ENCODE assay signal across 1 cellular context in the genomic region with DNA sequence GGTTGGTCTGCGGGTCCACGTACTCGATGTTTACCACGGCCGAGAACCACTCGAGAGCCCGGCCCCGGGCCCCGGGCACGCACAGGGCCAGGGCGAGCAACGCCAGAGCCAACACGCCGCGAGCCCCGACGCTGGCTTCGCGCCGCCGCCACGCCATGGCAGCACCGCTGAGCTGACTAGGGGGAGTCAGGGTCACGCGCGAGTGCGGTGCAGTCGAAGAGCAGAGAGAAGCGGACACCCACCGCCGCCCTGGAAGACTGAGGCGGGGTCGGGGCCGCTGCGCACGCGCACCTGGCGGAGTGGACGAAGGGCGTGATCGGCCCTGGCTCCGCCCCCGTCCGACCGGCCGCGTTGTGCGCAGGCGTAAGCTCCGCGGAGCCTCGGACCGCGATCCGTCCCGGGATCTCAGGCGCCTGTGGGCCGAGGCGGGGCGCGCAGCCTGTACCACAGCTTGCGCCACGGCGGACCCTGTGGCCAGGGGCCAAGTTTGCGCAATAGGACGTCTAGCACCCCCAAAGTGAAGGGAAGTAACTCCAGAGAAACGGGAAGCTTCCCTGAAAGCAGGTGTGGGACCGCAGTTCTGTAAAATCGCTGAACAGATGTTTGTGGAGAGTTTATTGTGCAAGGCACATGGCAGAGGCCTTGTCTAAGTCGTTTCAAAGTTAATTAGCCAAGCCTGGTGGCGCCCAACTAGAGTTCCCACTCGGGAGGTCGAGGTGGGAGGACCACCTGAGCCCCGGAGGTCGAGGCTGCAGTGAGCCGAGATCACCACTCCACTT.
TF ChIP-seq lines count a peak whose summit lies in the region.

A gene with protein sequence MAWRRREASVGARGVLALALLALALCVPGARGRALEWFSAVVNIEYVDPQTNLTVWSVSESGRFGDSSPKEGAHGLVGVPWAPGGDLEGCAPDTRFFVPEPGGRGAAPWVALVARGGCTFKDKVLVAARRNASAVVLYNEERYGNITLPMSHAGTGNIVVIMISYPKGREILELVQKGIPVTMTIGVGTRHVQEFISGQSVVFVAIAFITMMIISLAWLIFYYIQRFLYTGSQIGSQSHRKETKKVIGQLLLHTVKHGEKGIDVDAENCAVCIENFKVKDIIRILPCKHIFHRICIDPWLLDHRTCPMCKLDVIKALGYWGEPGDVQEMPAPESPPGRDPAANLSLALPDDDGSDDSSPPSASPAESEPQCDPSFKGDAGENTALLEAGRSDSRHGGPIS (minus strand): TSS at position 270 of the 779 bp plus-strand sequence. CDS start 113 bp downstream, at position 157.

TF ChIP-seq in HepG2, 621 proteins besides CTCF, POLR2A, EP300 and RAD21 (continued from another document and continues in another):
- TF ChIP-seq, protein P1, sequence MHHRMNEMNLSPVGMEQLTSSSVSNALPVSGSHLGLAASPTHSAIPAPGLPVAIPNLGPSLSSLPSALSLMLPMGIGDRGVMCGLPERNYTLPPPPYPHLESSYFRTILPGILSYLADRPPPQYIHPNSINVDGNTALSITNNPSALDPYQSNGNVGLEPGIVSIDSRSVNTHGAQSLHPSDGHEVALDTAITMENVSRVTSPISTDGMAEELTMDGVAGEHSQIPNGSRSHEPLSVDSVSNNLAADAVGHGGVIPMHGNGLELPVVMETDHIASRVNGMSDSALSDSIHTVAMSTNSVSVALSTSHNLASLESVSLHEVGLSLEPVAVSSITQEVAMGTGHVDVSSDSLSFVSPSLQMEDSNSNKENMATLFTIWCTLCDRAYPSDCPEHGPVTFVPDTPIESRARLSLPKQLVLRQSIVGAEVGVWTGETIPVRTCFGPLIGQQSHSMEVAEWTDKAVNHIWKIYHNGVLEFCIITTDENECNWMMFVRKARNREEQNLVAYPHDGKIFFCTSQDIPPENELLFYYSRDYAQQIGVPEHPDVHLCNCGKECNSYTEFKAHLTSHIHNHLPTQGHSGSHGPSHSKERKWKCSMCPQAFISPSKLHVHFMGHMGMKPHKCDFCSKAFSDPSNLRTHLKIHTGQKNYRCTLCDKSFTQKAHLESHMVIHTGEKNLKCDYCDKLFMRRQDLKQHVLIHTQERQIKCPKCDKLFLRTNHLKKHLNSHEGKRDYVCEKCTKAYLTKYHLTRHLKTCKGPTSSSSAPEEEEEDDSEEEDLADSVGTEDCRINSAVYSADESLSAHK (CRISPR knock-in tag; IDR thresholded peaks at IDR 0.05; ENCODE audit: borderline replicate concordance) = no peak
- TF ChIP-seq ZSCAN25 (CRISPR knock-in tag; IDR thresholded peaks at IDR 0.05) (peak; percentile 38; the same call in 1 of the 2 replicates), ZFP36L2 (CRISPR knock-in tag; IDR thresholded peaks at IDR 0.05) (peak; percentile 94), ZNF556 (CRISPR knock-in tag; IDR thresholded peaks at IDR 0.05; ENCODE audit: borderline replicate concordance) (peak; percentile 98), ZKSCAN1 (IDR thresholded peaks at IDR 0.05; ENCODE audit: low read length) (no peak), SAFB2 (CRISPR knock-in tag; IDR thresholded peaks at IDR 0.05; ENCODE audit: borderline replicate concordance, low read depth) (peak; percentile 96), ZKSCAN5 (CRISPR knock-in tag; IDR thresholded peaks at IDR 0.05) (no peak), ZNF605 (CRISPR knock-in tag; IDR thresholded peaks at IDR 0.05) (peak; percentile 100), ZNF777 (CRISPR knock-in tag; IDR thresholded peaks at IDR 0.05) (peak; percentile 89), NR2F1 (CRISPR knock-in tag; IDR thresholded peaks at IDR 0.05) (peak; percentile 18 to 42; a peak in 1 of 4 replicates), TRIM24 (CRISPR knock-in tag; IDR thresholded peaks at IDR 0.05) (peak; percentile 80; the same call in 1 of the 2 replicates), ZNF660 (CRISPR knock-in tag; IDR thresholded peaks at IDR 0.05; ENCODE audit: borderline replicate concordance, low read depth) (peak; percentile 94), ZFP36 (IDR thresholded peaks at IDR 0.05; ENCODE audit: borderline replicate concordance, low read depth, low read length, partially characterized antibody) (no peak), ZNF468 (CRISPR knock-in tag; IDR thresholded peaks at IDR 0.05) (0 out of 2 replicates have a peak, but pooled peaks have one; percentile 31), ATF1 (CRISPR knock-in tag; IDR thresholded peaks at IDR 0.05) (no peak), ZNF451 (CRISPR knock-in tag; IDR thresholded peaks at IDR 0.05) (peak; percentile 98), MBD4 (IDR thresholded peaks at IDR 0.05; ENCODE audit: borderline replicate concordance, low read length) (no peak), HNRNPH1 (optimal IDR thresholded peaks at IDR 0.05; ENCODE audit: low read depth, low read length) (no peak), NCOR1 (IDR thresholded peaks at IDR 0.05; ENCODE audit: borderline replicate concordance, low read length) (peak; percentile 80; the same call in 1 of the 2 replicates), ZSCAN12 (CRISPR knock-in tag; IDR thresholded peaks at IDR 0.05) (0 out of 2 replicates have a peak, but pooled peaks have one; percentile 2), LCORL (IDR thresholded peaks at IDR 0.05) (peak; percentile 44; the same call in 1 of the 2 replicates), LCORL (CRISPR knock-in tag; IDR thresholded peaks at IDR 0.05) (peak; percentile 92), NR1H2 (CRISPR knock-in tag; IDR thresholded peaks at IDR 0.05; ENCODE audit: borderline replicate concordance, low read depth) (peak; percentile 51; the same call in 1 of the 2 replicates), XRCC5 (optimal IDR thresholded peaks at IDR 0.05; ENCODE audit: low read length) (peak; percentile 74)
- TF ChIP-seq, protein P2, sequence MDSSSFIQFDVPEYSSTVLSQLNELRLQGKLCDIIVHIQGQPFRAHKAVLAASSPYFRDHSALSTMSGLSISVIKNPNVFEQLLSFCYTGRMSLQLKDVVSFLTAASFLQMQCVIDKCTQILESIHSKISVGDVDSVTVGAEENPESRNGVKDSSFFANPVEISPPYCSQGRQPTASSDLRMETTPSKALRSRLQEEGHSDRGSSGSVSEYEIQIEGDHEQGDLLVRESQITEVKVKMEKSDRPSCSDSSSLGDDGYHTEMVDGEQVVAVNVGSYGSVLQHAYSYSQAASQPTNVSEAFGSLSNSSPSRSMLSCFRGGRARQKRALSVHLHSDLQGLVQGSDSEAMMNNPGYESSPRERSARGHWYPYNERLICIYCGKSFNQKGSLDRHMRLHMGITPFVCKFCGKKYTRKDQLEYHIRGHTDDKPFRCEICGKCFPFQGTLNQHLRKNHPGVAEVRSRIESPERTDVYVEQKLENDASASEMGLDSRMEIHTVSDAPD (CRISPR knock-in tag; IDR thresholded peaks at IDR 0.05) = peak; percentile 88
- TF ChIP-seq, protein P3, sequence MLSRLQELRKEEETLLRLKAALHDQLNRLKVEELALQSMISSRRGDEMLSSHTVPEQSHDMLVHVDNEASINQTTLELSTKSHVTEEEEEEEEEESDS (CRISPR knock-in tag; IDR thresholded peaks at IDR 0.05; ENCODE audit: borderline replicate concordance) = 0 out of 2 replicates have a peak, but pooled peaks have one; percentile 79
- TF ChIP-seq, protein P4, sequence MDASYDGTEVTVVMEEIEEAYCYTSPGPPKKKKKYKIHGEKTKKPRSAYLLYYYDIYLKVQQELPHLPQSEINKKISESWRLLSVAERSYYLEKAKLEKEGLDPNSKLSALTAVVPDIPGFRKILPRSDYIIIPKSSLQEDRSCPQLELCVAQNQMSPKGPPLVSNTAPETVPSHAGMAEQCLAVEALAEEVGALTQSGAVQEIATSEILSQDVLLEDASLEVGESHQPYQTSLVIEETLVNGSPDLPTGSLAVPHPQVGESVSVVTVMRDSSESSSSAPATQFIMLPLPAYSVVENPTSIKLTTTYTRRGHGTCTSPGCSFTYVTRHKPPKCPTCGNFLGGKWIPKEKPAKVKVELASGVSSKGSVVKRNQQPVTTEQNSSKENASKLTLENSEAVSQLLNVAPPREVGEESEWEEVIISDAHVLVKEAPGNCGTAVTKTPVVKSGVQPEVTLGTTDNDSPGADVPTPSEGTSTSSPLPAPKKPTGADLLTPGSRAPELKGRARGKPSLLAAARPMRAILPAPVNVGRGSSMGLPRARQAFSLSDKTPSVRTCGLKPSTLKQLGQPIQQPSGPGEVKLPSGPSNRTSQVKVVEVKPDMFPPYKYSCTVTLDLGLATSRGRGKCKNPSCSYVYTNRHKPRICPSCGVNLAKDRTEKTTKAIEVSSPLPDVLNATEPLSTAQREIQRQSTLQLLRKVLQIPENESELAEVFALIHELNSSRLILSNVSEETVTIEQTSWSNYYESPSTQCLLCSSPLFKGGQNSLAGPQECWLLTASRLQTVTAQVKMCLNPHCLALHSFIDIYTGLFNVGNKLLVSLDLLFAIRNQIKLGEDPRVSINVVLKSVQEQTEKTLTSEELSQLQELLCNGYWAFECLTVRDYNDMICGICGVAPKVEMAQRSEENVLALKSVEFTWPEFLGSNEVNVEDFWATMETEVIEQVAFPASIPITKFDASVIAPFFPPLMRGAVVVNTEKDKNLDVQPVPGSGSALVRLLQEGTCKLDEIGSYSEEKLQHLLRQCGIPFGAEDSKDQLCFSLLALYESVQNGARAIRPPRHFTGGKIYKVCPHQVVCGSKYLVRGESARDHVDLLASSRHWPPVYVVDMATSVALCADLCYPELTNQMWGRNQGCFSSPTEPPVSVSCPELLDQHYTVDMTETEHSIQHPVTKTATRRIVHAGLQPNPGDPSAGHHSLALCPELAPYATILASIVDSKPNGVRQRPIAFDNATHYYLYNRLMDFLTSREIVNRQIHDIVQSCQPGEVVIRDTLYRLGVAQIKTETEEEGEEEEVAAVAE (CRISPR knock-in tag; IDR thresholded peaks at IDR 0.05; ENCODE audit: borderline replicate concordance) = peak; percentile 75; the same call in 1 of the 2 replicates
- TF ChIP-seq, protein P5, sequence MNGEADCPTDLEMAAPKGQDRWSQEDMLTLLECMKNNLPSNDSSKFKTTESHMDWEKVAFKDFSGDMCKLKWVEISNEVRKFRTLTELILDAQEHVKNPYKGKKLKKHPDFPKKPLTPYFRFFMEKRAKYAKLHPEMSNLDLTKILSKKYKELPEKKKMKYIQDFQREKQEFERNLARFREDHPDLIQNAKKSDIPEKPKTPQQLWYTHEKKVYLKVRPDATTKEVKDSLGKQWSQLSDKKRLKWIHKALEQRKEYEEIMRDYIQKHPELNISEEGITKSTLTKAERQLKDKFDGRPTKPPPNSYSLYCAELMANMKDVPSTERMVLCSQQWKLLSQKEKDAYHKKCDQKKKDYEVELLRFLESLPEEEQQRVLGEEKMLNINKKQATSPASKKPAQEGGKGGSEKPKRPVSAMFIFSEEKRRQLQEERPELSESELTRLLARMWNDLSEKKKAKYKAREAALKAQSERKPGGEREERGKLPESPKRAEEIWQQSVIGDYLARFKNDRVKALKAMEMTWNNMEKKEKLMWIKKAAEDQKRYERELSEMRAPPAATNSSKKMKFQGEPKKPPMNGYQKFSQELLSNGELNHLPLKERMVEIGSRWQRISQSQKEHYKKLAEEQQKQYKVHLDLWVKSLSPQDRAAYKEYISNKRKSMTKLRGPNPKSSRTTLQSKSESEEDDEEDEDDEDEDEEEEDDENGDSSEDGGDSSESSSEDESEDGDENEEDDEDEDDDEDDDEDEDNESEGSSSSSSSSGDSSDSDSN (CRISPR knock-in tag; IDR thresholded peaks at IDR 0.05) = peak; percentile 89
- TF ChIP-seq, protein P6, sequence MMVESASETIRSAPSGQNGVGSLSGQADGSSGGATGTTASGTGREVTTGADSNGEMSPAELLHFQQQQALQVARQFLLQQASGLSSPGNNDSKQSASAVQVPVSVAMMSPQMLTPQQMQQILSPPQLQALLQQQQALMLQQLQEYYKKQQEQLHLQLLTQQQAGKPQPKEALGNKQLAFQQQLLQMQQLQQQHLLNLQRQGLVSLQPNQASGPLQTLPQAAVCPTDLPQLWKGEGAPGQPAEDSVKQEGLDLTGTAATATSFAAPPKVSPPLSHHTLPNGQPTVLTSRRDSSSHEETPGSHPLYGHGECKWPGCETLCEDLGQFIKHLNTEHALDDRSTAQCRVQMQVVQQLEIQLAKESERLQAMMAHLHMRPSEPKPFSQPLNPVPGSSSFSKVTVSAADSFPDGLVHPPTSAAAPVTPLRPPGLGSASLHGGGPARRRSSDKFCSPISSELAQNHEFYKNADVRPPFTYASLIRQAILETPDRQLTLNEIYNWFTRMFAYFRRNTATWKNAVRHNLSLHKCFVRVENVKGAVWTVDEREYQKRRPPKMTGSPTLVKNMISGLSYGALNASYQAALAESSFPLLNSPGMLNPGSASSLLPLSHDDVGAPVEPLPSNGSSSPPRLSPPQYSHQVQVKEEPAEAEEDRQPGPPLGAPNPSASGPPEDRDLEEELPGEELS (CRISPR knock-in tag; IDR thresholded peaks at IDR 0.05) = peak; percentile 87
- TF ChIP-seq, protein P7, sequence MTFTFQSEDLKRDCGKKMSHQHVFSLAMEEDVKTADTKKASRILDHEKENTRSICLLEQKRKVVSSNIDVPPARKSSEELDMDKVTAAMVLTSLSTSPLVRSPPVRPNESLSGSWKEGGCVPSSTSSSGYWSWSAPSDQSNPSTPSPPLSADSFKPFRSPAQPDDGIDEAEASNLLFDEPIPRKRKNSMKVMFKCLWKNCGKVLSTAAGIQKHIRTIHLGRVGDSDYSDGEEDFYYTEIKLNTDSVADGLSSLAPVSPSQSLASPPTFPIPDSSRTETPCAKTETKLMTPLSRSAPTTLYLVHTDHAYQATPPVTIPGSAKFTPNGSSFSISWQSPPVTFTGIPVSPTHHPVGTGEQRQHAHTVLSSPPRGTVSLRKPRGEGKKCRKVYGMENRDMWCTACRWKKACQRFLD (CRISPR knock-in tag; IDR thresholded peaks at IDR 0.05; ENCODE audit: borderline replicate concordance) = peak; percentile 91; the same call in 1 of the 2 replicates
- TF ChIP-seq, protein P8, sequence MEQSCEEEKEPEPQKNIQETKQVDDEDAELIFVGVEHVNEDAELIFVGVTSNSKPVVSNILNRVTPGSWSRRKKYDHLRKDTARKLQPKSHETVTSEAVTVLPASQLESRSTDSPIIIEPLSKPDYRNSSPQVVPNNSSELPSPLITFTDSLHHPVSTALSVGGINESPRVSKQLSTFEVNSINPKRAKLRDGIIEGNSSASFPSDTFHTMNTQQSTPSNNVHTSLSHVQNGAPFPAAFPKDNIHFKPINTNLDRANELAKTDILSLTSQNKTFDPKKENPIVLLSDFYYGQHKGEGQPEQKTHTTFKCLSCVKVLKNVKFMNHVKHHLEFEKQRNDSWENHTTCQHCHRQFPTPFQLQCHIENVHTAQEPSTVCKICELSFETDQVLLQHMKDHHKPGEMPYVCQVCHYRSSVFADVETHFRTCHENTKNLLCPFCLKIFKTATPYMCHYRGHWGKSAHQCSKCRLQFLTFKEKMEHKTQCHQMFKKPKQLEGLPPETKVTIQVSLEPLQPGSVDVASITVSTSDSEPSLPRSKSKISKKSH (CRISPR knock-in tag; IDR thresholded peaks at IDR 0.05; ENCODE audit: borderline replicate concordance) = no peak; the same call in 1 of the 2 replicates
- TF ChIP-seq, protein P9, sequence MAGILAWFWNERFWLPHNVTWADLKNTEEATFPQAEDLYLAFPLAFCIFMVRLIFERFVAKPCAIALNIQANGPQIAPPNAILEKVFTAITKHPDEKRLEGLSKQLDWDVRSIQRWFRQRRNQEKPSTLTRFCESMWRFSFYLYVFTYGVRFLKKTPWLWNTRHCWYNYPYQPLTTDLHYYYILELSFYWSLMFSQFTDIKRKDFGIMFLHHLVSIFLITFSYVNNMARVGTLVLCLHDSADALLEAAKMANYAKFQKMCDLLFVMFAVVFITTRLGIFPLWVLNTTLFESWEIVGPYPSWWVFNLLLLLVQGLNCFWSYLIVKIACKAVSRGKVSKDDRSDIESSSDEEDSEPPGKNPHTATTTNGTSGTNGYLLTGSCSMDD (CRISPR knock-in tag; IDR thresholded peaks at IDR 0.05) = 0 out of 2 replicates have a peak, but pooled peaks have one; percentile 53
